ENCODE assay signal across 9 cellular contexts in genomic region chr1:228149341-228150020, GRCh38. TPM values are rescaled to one million over a fixed set of nuclear protein-coding genes. Genes with fewer than 3 reads are reported as not detected.
DNase-seq lines count a peak whose midpoint lies in the region; ATAC-seq, FAIRE-seq and TF ChIP-seq lines count a peak whose summit lies in the region.
"Had no signal": no experiment of that assay in that cellular context is flagged by ENCODE, and none has a peak within 500 bp of the region (broad histone marks: within the 10 kb centered on the region; RNA-seq: fewer than 3 reads in every experiment).

Gene GJC2 (plus strand): TSS chr1:228149930. CDS start chr1:228157759, 7,829 bp downstream.

- TF ChIP-seq CTCF in astrocyte (IDR thresholded peaks at IDR 0.05; ENCODE audit: insufficient read depth, low read depth, low read length) (no peak), hepatocyte (IDR thresholded peaks at IDR 0.05; ENCODE audit: poor library complexity) (no peak)

- H3K79me2 ChIP-seq in astrocyte (ENCODE audit: insufficient read depth, low read length) = peaks cover 45% of the 10 kb centered on the region
- peaks cover 23% of the 10 kb centered on the region for H3K79me2 ChIP-seq in hepatocyte

- in situ Hi-C loops in G401 (cut with HindIII; ENCODE audit: low sequenced_read_pairs) = no loop called here

- H3K9me3 Mint-ChIP-seq in astrocyte (ENCODE audit: unreplicated experiment) = no peaks in the 10 kb centered on the region
- H3K9me3 Mint-ChIP-seq: activated B cell treated with CpG ODN at 0.5 μM for 24 hours had no signal

- H3K27ac ChIP-seq in astrocyte (ENCODE audit: low read depth, low read length) (no peak within 1 kb of the TSS), hepatocyte (peak within 1 kb of the TSS; percentile 91), rectal smooth muscle tissue (ENCODE audit: low read depth, low read length) (peak within 1 kb of the TSS; percentile 97)

- 44% methylated on average over 7 of the region's 15 CpGs for whole genome bisulfite sequencing in hepatocyte (ENCODE audit: low lambda C conversion rate, missing lambda C conversion rate)

- no peak within 1 kb of the TSS for H2AFZ ChIP-seq in astrocyte (ENCODE audit: low read depth, low read length)
- H2AFZ ChIP-seq in hepatocyte = no peak within 1 kb of the TSS

- H3K4me2 ChIP-seq in astrocyte (ENCODE audit: low read length) (peak within 1 kb of the TSS; percentile 25), hepatocyte (peak within 1 kb of the TSS; percentile 62)

- no peak for FAIRE-seq in astrocyte (lab: Jason Lieb, UNC)

- H3K4me1 Mint-ChIP-seq in astrocyte (ENCODE audit: low read depth, unreplicated experiment) = peaks cover 2% of the 10 kb centered on the region
- H3K4me1 Mint-ChIP-seq: activated B cell treated with CpG ODN at 0.5 μM for 24 hours had no signal

- H3K36me3 Mint-ChIP-seq in astrocyte (ENCODE audit: low read depth, unreplicated experiment) = peaks cover 4% of the 10 kb centered on the region

- H4K20me1 ChIP-seq in astrocyte (ENCODE audit: insufficient read depth, low read length) (peaks cover 55% of the 10 kb centered on the region), hepatocyte (ENCODE audit: insufficient read depth, poor library complexity, severe bottlenecking) (peaks cover 23% of the 10 kb centered on the region)

- no peak within 1 kb of the TSS for H3K4me3 Mint-ChIP-seq in astrocyte (ENCODE audit: unreplicated experiment)
- H3K4me3 Mint-ChIP-seq: activated B cell treated with CpG ODN at 0.5 μM for 24 hours had no signal

- H3K27me3 Mint-ChIP-seq in astrocyte (ENCODE audit: low read depth, unreplicated experiment) = no peaks in the 10 kb centered on the region
- H3K27me3 Mint-ChIP-seq: activated B cell treated with CpG ODN at 0.5 μM for 24 hours had no signal

- ATAC-seq in GM18502 (IDR thresholded peaks at IDR 0.05; ENCODE audit: poor library complexity, unreplicated experiment) = no peak

- H3K9ac ChIP-seq in astrocyte (ENCODE audit: low read length) = peak within 1 kb of the TSS; percentile 35
- H3K9ac ChIP-seq in rectal smooth muscle tissue (ENCODE audit: low read length) = peak within 1 kb of the TSS; percentile 72

- DNase-seq in GM03348 (ENCODE audit: low spot score) (peak; percentile 67), astrocyte (ENCODE audit: low read depth) (no peak), hepatocyte (ENCODE audit: low spot score) (peak; percentile 43), NCI-H2029 treated with DMSO at 0.1 percent for 48 hours (lab: John Stamatoyannopoulos, UW) (no peak), NCI-H748 (lab: John Stamatoyannopoulos, UW; ENCODE audit: unreplicated experiment) (no peak), G401 (ENCODE audit: low spot score) (no peak)

- H3K27me3 ChIP-seq in astrocyte (ENCODE audit: insufficient read depth, low read length) = no peaks in the 10 kb centered on the region
- H3K27me3 ChIP-seq in hepatocyte = no peaks in the 10 kb centered on the region
- no peaks in the 10 kb centered on the region for H3K27me3 ChIP-seq in rectal smooth muscle tissue (ENCODE audit: control insufficient read depth, insufficient read depth, low read length)

- no peak within 1 kb of the TSS for H3K4me3 ChIP-seq in astrocyte (ENCODE audit: insufficient read depth, low read depth, low read length)
- no peak within 1 kb of the TSS for H3K4me3 ChIP-seq in hepatocyte
- peak within 1 kb of the TSS; percentile 51 for H3K4me3 ChIP-seq in rectal smooth muscle tissue (ENCODE audit: low read length)

- H3K9me3 ChIP-seq in astrocyte (ENCODE audit: insufficient read depth, low read depth, low read length) = no peaks in the 10 kb centered on the region
- H3K9me3 ChIP-seq in hepatocyte (ENCODE audit: low read depth) = no peaks in the 10 kb centered on the region

- peaks cover 22% of the 10 kb centered on the region for H3K4me1 ChIP-seq in astrocyte (ENCODE audit: insufficient read depth, low read length)
- H3K4me1 ChIP-seq in hepatocyte (ENCODE audit: insufficient read depth) = peaks cover 32% of the 10 kb centered on the region
- peaks cover 31% of the 10 kb centered on the region for H3K4me1 ChIP-seq in rectal smooth muscle tissue (ENCODE audit: control insufficient read depth, insufficient read depth, low read length)

- no peaks in the 10 kb centered on the region for H3K9me2 ChIP-seq in hepatocyte (replicated peaks; ENCODE audit: insufficient read depth)

- H3K36me3 ChIP-seq in astrocyte (ENCODE audit: insufficient read depth, low read length) = peaks cover 6% of the 10 kb centered on the region
- no peaks in the 10 kb centered on the region for H3K36me3 ChIP-seq in hepatocyte (replicated peaks; ENCODE audit: insufficient read depth, low read depth)
- H3K36me3 ChIP-seq in rectal smooth muscle tissue (ENCODE audit: control insufficient read depth, insufficient read depth, low read length) = peaks cover 21% of the 10 kb centered on the region

- no peak within 1 kb of the TSS for H3K27ac Mint-ChIP-seq in astrocyte (ENCODE audit: unreplicated experiment)
- H3K27ac Mint-ChIP-seq: activated B cell treated with CpG ODN at 0.5 μM for 24 hours had no signal

RNA-seq across cellular contexts. Expression of gene GJC2, which starts in this region (rescaled TPM):
- 1.1 and 1.4 TPM in 2 replicates for total RNA-seq in astrocyte
- 0.80 and 1.6 TPM in 2 replicates for total RNA-seq in hepatocyte
- polyA plus RNA-seq in hepatocyte = 0.40 and 0.63 TPM in 2 replicates
- 0.74 and 1.2 TPM in 2 replicates for total RNA-seq in G401 (2014; rRNA removed; shearing (Covaris generic))

Comparison
In these comparisons a context has a peak if more than half of its experiments do, and no peak if none do; other contexts are left out.
1. DNase-seq: peak in GM03348 (single experiment) and hepatocyte (single experiment); none in astrocyte (single experiment), NCI-H2029 treated with DMSO at 0.1 percent for 48 hours (single experiment), NCI-H748 (single experiment) and G401 (single experiment).